9 cellular contexts compared by ENCODE assay signal in genomic region chr16:58024673-58025350, GRCh38. TPM values are rescaled to one million over a fixed set of nuclear protein-coding genes. Genes with fewer than 3 reads are reported as not detected.
DNase-seq lines count a peak whose midpoint lies in the region; ATAC-seq and TF ChIP-seq lines count a peak whose summit lies in the region.
"Had no signal": no experiment of that assay in that cellular context is flagged by ENCODE, and none has a peak within 500 bp of the region (broad histone marks: within the 10 kb centered on the region; RNA-seq: fewer than 3 reads in every experiment).

No MANE protein-coding gene starts in this region.

- peaks cover 4% of the 10 kb centered on the region for H3K27me3 Mint-ChIP-seq in chondrocyte (ENCODE audit: low read depth)

- H3K27ac Mint-ChIP-seq in chondrocyte (ENCODE audit: unreplicated experiment), result no peak overlapping the region

- H3K4me3 Mint-ChIP-seq in chondrocyte (ENCODE audit: unreplicated experiment), result peak overlapping the region; percentile 73

- H3K9me3 Mint-ChIP-seq in chondrocyte (ENCODE audit: low read depth), result no peaks in the 10 kb centered on the region

- H3K36me3 ChIP-seq in lung (ENCODE audit: control insufficient read depth in 2 of 2, insufficient read depth in 2 of 2, low read length in 2 of 2) (no peaks in the 10 kb centered on the region), tibial artery (peaks cover 0 to 5% (median 3%) of the 10 kb centered on the region in 3 donors)

- H3K4me1 Mint-ChIP-seq in chondrocyte (ENCODE audit: low read depth), result peaks cover 23% of the 10 kb centered on the region

- H3K4me3 ChIP-seq in lung (peak overlapping the region; percentile 22), tibial artery (peak overlapping the region; percentile 68 to 71)

- TF ChIP-seq CTCF in chondrocyte (IDR thresholded peaks at IDR 0.05), result no peak
- TF ChIP-seq CTCF in lung (IDR thresholded peaks at IDR 0.05; ENCODE audit: control extremely low read depth, extremely low read depth), result no peak
- TF ChIP-seq CTCF in tibial artery (IDR thresholded peaks at IDR 0.05), result no peak

- peak; percentile 44 for DNase-seq in DMS53 treated with DMSO at 0.1 percent for 48 hours (lab: John Stamatoyannopoulos, UW; ENCODE audit: unreplicated experiment)
- peak; percentile 6 for DNase-seq in NOMO-1 treated with dmso at 0.1 percent for 144 hours (lab: John Stamatoyannopoulos, UW; ENCODE audit: unreplicated experiment)
- peak; percentile 64 for DNase-seq in chondrocyte (ENCODE audit: low spot score)
- DNase-seq in lung (ENCODE audit: low spot score), result peak; percentile 76
- no peak for DNase-seq in tibial artery
- no peak for DNase-seq in NCI-H345 (lab: John Stamatoyannopoulos, UW)
- DNase-seq in globus pallidus (ENCODE audit: low spot score), result no peak

- H3K9me3 ChIP-seq in lung (ENCODE audit: control insufficient read depth in 2 of 2, insufficient read depth in 1 of 2, low read length in 1 of 2) (no peaks in the 10 kb centered on the region), tibial artery (no peaks in the 10 kb centered on the region)

- H3K27ac ChIP-seq in lung (ENCODE audit: low read depth in 1 of 2, low read length in 1 of 2), result peak overlapping the region in 1 of 2 donors; percentile 87
- H3K27ac ChIP-seq in tibial artery, result peak overlapping the region; percentile 72 to 73

- 5 to 6% methylated on average over 49 of the region's 49 CpGs for WGBS in lung, 2 donors

- ATAC-seq in lung (ENCODE audit: insufficient read depth, low FRiP score) (peak; percentile 5), GM21825 (IDR thresholded peaks at IDR 0.05; ENCODE audit: unreplicated experiment) (no peak)

- H3K27me3 ChIP-seq in lung (ENCODE audit: control insufficient read depth, insufficient read depth) (no peaks in the 10 kb centered on the region), tibial artery (no peaks in the 10 kb centered on the region)

- H3K4me1 ChIP-seq in lung (ENCODE audit: control insufficient read depth in 2 of 2, insufficient read depth in 2 of 2, low read length in 2 of 2) (peaks cover 13 to 33% of the 10 kb centered on the region in 2 donors), tibial artery (peaks cover 0 to 50% (median 41%) of the 10 kb centered on the region in 4 donors)

- intact Hi-C loops in tibial artery (cut with DNase I; ENCODE audit: low total_unique reads), result loop anchor here (5.0 kb wide), 2 partner anchors 102 to 172 kb away; partner anchors contain the start of genes CFAP20 and CSNK2A2

- H3K36me3 Mint-ChIP-seq in chondrocyte (ENCODE audit: low read depth), result no peaks in the 10 kb centered on the region

RNA-seq across cellular contexts. Expression of gene MMP15, which starts 0.7 kb away (rescaled TPM):
- total RNA-seq in chondrocyte (5.9 to 12.0 TPM (median 11.2 TPM) in 3 replicates), lung (10 to 100 TPM; 35.3 to 44.5 TPM)
- polyA plus RNA-seq in lung, result 10 to 100 TPM; 19.5 to 23.6 TPM

RNA-seq across cellular contexts. Expression of gene USB1, which starts 23.6 kb away (rescaled TPM):
- total RNA-seq in chondrocyte (37.9 to 46.0 TPM (median 41.5 TPM) in 3 replicates), lung (10 to 100 TPM; 14.7 to 54.8 TPM)
- 10 to 100 TPM; 22.7 to 72.7 TPM for polyA plus RNA-seq in lung

RNA-seq across cellular contexts. Expression of gene ZNF319, which starts 24.3 kb away (rescaled TPM):
- total RNA-seq in chondrocyte (9.2 to 12.0 TPM (median 11.9 TPM) in 3 replicates), lung (10 to 100 TPM in 1 of 2 donors, 1 to 10 TPM in 1; 6.0 to 15.3 TPM)
- polyA plus RNA-seq in lung, result 10 to 100 TPM in 1 of 2 donors, 1 to 10 TPM in 1; 6.2 to 13.0 TPM

RNA-seq across cellular contexts. Expression of gene CNGB1, which starts 53.9 kb away (rescaled TPM):
- total RNA-seq in chondrocyte (not detected in 3 replicates), lung (under 1 TPM; 0.14 to 0.43 TPM)
- under 1 TPM; 0.18 to 0.21 TPM for polyA plus RNA-seq in lung
- total RNA-seq: NCI-H460 had no signal

Comparison
In these comparisons a context has a peak if more than half of its experiments do, and no peak if none do; other contexts are left out.
1. DNase-seq: peak in DMS53 treated with DMSO at 0.1 percent for 48 hours (single experiment), NOMO-1 treated with dmso at 0.1 percent for 144 hours (single experiment), chondrocyte (single experiment) and lung (single experiment); none in tibial artery (0 of 2), NCI-H345 (single experiment) and globus pallidus (single experiment).